In genomic region chr13:33758113-33758512, GRCh38 we compare ENCODE assay signal across 12 cellular contexts. TPM values are rescaled to one million over a fixed set of nuclear protein-coding genes. Genes with fewer than 3 reads are reported as not detected.
DNase-seq lines count a peak whose midpoint lies in the region; ATAC-seq and TF ChIP-seq lines count a peak whose summit lies in the region.
"Had no signal": no experiment of that assay in that cellular context is flagged by ENCODE, and none has a peak within 500 bp of the region (broad histone marks: within the 10 kb centered on the region; RNA-seq: fewer than 3 reads in every experiment).

No MANE protein-coding gene starts in this region.

- H3K4me3 ChIP-seq in GM23248, result no peak overlapping the region

- H3K27me3 ChIP-seq in GM23248 (replicated peaks; ENCODE audit: insufficient read depth), result peaks cover 18% of the 10 kb centered on the region; the same call in 1 of the 2 replicates

- H3K27ac Mint-ChIP-seq in activated naive CD8-positive, alpha-beta T cell treated with anti-CD3 and anti-CD28 coated beads for 36 hours, result no peak overlapping the region
- H3K27ac Mint-ChIP-seq in CD14-positive monocyte (peak overlapping the region in 1 of 7 donors; percentile 85), progenitor cell of endocrine pancreas (no peak overlapping the region)
- H3K27ac Mint-ChIP-seq: activated T-helper 2 cell treated with anti-CD3 and anti-CD28 coated beads, Interferon-gamma antibody, Interleukin-2, Interleukin-4, amounts not matched to agents 10 μg/mL and 5 μg/mL and 100 μg/mL, durations not matched to agents 14 hours and 24 hours and 36 hours had no signal

- no peak overlapping the region for H3K4me2 ChIP-seq in GM23248 (ENCODE audit: unreplicated experiment)

- 0 out of 2 replicates have a peak, but pooled peaks cover 5% of the 10 kb centered on the region for H3F3A ChIP-seq in GM23248 (ENCODE audit: insufficient read depth)

- no peak for DNase-seq in GM23248
- DNase-seq in activated naive CD8-positive, alpha-beta T cell treated with anti-CD3 and anti-CD28 coated beads for 36 hours, result no peak
- no peak for DNase-seq in CD14-positive monocyte (ENCODE audit: low spot score)
- DNase-seq in progenitor cell of endocrine pancreas (ENCODE audit: low spot score, unreplicated experiment), result no peak
- DNase-seq: activated CD4-positive, alpha-beta T cell treated with anti-CD3 and anti-CD28 coated beads, Interleukin-2, amount 50 U/mL, for 48 hours; NCI-H187 treated with DMSO at 0.1 percent for 48 hours; SHP77 had no signal

- intact Hi-C loops in CD14-positive monocyte (cut with micrococcal nuclease), result no loop called here

- no peaks in the 10 kb centered on the region for H4K20me1 ChIP-seq in GM23248 (ENCODE audit: insufficient read depth)

- in situ Hi-C loops in GM23248 (cut with MboI), result no loop called here

- H2AFZ ChIP-seq in GM23248, result no peak overlapping the region

- no peaks in the 10 kb centered on the region for H3K79me2 ChIP-seq in GM23248 (ENCODE audit: insufficient read depth)

- no peaks in the 10 kb centered on the region for H3K9me3 Mint-ChIP-seq in activated naive CD8-positive, alpha-beta T cell treated with anti-CD3 and anti-CD28 coated beads for 36 hours
- H3K9me3 Mint-ChIP-seq in CD14-positive monocyte (peaks cover 0 to 2% (median 0%) of the 10 kb centered on the region in 7 donors), progenitor cell of endocrine pancreas (ENCODE audit: low read depth) (no peaks in the 10 kb centered on the region)
- H3K9me3 Mint-ChIP-seq: activated T-helper 2 cell treated with anti-CD3 and anti-CD28 coated beads, Interferon-gamma antibody, Interleukin-2, Interleukin-4, amounts not matched to agents 10 μg/mL and 5 μg/mL and 100 μg/mL, durations not matched to agents 14 hours and 24 hours and 36 hours had no signal

- TF ChIP-seq CTCF in CD14-positive monocyte (IDR thresholded peaks at IDR 0.05), result no peak
- TF ChIP-seq CTCF in progenitor cell of endocrine pancreas (IDR thresholded peaks at IDR 0.05; ENCODE audit: unreplicated experiment), result no peak

- H3K4me3 Mint-ChIP-seq in activated naive CD8-positive, alpha-beta T cell treated with anti-CD3 and anti-CD28 coated beads for 36 hours, result no peak overlapping the region
- no peak overlapping the region for H3K4me3 Mint-ChIP-seq in CD14-positive monocyte
- no peak overlapping the region for H3K4me3 Mint-ChIP-seq in progenitor cell of endocrine pancreas (ENCODE audit: low read depth)

- H3K4me1 Mint-ChIP-seq in activated naive CD8-positive, alpha-beta T cell treated with anti-CD3 and anti-CD28 coated beads for 36 hours, result no peaks in the 10 kb centered on the region
- peaks cover 26% of the 10 kb centered on the region for H3K4me1 Mint-ChIP-seq in CD14-positive monocyte
- H3K4me1 Mint-ChIP-seq in progenitor cell of endocrine pancreas (ENCODE audit: low read depth), result peaks cover under 1% of the 10 kb centered on the region

- ATAC-seq in GM18858 (IDR thresholded peaks at IDR 0.05; ENCODE audit: unreplicated experiment) (peak; percentile 63), GM21515 (IDR thresholded peaks at IDR 0.05; ENCODE audit: unreplicated experiment) (peak; percentile 57), HG03025 (IDR thresholded peaks at IDR 0.05; ENCODE audit: low FRiP score, unreplicated experiment) (peak; percentile 65), HG03558 (IDR thresholded peaks at IDR 0.05; ENCODE audit: extremely low read depth, unreplicated experiment) (peak; percentile 62)

- H3K9ac ChIP-seq in GM23248, result no peak overlapping the region

- 0 out of 2 replicates have a peak, but pooled peaks cover 5% of the 10 kb centered on the region for H3K4me1 ChIP-seq in GM23248 (ENCODE audit: insufficient read depth)

- H3K36me3 ChIP-seq in GM23248 (ENCODE audit: low read depth), result no peaks in the 10 kb centered on the region

- H3K9me3 ChIP-seq in GM23248 (ENCODE audit: low read depth), result no peaks in the 10 kb centered on the region

- H3K36me3 Mint-ChIP-seq in activated naive CD8-positive, alpha-beta T cell treated with anti-CD3 and anti-CD28 coated beads for 36 hours, result no peaks in the 10 kb centered on the region
- H3K36me3 Mint-ChIP-seq in CD14-positive monocyte (no peaks in the 10 kb centered on the region), progenitor cell of endocrine pancreas (ENCODE audit: insufficient read depth) (no peaks in the 10 kb centered on the region)

- peaks cover 4% of the 10 kb centered on the region for H3K27me3 Mint-ChIP-seq in activated naive CD8-positive, alpha-beta T cell treated with anti-CD3 and anti-CD28 coated beads for 36 hours
- no peaks in the 10 kb centered on the region for H3K27me3 Mint-ChIP-seq in CD14-positive monocyte (ENCODE audit: low read depth in 3 of 3)
- H3K27me3 Mint-ChIP-seq in progenitor cell of endocrine pancreas, result no peaks in the 10 kb centered on the region

- no peak overlapping the region for H3K27ac ChIP-seq in GM23248

- no peaks in the 10 kb centered on the region for H3K9me2 ChIP-seq in GM23248 (ENCODE audit: insufficient read depth)

RNA-seq across cellular contexts. Expression of gene RFC3, which starts 59.8 kb away (rescaled TPM):
- 12.6 and 17.7 TPM in 2 replicates for total RNA-seq in GM23248 (2014; rRNA removed; shearing (Covaris generic))
- polyA plus RNA-seq in GM23248 (2016; fragmentation: Nextera tagmentation; extraction: Ambion mirVana), result 11.5 and 13.1 TPM in 2 replicates
- 10 to 100 TPM; 77.5 to 78.5 TPM for total RNA-seq in activated naive CD8-positive, alpha-beta T cell treated with anti-CD3 and anti-CD28 coated beads for 36 hours
- polyA plus RNA-seq in CD14-positive monocyte, result 1 to 10 TPM; 4.1 to 5.3 TPM
- total RNA-seq in progenitor cell of endocrine pancreas, result 21.1 and 23.6 TPM in 2 replicates
